ENCODE assay signal across 19 cellular contexts in the genomic region with DNA sequence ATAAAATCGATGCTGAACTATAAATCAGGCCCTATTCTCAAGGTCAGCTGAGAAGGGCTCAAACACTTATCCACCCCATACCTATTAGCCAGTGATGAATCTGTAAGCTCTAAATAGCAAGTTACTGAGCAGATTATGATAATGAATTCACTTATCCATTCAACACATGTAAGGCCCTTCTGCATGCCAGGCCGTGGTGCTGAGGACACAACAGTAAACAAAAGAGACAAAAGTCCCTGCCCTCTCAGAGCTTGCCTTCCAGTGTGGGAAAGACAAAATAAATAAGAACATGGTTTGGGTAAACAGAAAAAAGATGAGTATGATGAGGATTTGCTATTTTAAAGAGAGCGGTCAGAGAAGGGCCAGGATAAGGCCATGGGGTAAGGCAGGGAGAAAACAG. TPM values are rescaled to one million over a fixed set of nuclear protein-coding genes. Genes with fewer than 3 reads are reported as not detected.
DNase-seq lines count a peak whose midpoint lies in the region; ATAC-seq and TF ChIP-seq lines count a peak whose summit lies in the region.
"Had no signal": no experiment of that assay in that cellular context is flagged by ENCODE, and none has a peak within 500 bp of the region (broad histone marks: within the 10 kb centered on the region; RNA-seq: fewer than 3 reads in every experiment).

No MANE protein-coding gene starts in this region.

- intact Hi-C loops in Right ventricle myocardium superior (cut with DNase I) = no loop called here

- DNase-seq in Right ventricle myocardium superior (no peak), right atrium auricular region (ENCODE audit: low spot score) (no peak), NCI-H2029 (lab: John Stamatoyannopoulos, UW) (peak; percentile 32), H7 (no peak), HFFc6 (no peak)
- DNase-seq: AML-193; CD4-positive, CD25-positive, alpha-beta regulatory T cell; EL; HCEC 1CT; NCI-H1436 treated with DMSO at 0.1 percent for 48 hours; NCI-H446 treated with DMSO at 0.1 percent for 48 hours; NK-92 treated with Interleukin-12 subunit alpha and Interleukin-12 subunit beta, amount 100 ng/mL, for 24 hours; PC-3; SK-N-SH; T-helper 1 cell had no signal

- H3K27ac ChIP-seq in right atrium auricular region = no peak overlapping the region
- H3K27ac ChIP-seq in neutrophil = peak overlapping the region; percentile 89
- no peak overlapping the region for H3K27ac ChIP-seq in gastroesophageal sphincter

- WGBS in gastroesophageal sphincter (ENCODE audit: low coverage in 1 of 2), 2 donors = 65 to 80% methylated on average over 3 of the region's 3 CpGs

- H3K27me3 Mint-ChIP-seq in activated T-helper 17 cell treated with anti-CD3 and anti-CD28 coated beads, Interleukin-2, amount 50 U/mL, for 72 hours = no peaks in the 10 kb centered on the region
- peaks cover 4% of the 10 kb centered on the region; the same call in 1 of the 2 replicates for H3K27me3 Mint-ChIP-seq in HFFc6 (ENCODE audit: insufficient read depth)
- H3K27me3 Mint-ChIP-seq: CD4-positive, CD25-positive, alpha-beta regulatory T cell; IgD-negative memory B cell had no signal

- H3K4me3 ChIP-seq in right atrium auricular region (no peak overlapping the region), neutrophil (ENCODE audit: low read depth in 1 of 2, low read length in 1 of 2) (no peak overlapping the region), H7 (ENCODE audit: insufficient read depth, low read depth, low read length) (no peak overlapping the region), gastroesophageal sphincter (no peak overlapping the region)

- peaks cover 0 to 4% of the 10 kb centered on the region in 2 donors for H3K4me1 ChIP-seq in right atrium auricular region
- H3K4me1 ChIP-seq in neutrophil (ENCODE audit: control insufficient read depth in 1 of 2, insufficient read depth in 1 of 2, low read depth in 1 of 2, low read length in 1 of 2) = peaks cover 27 to 30% of the 10 kb centered on the region in 2 experiments
- peaks cover 0 to 10% (median 0%) of the 10 kb centered on the region in 3 donors for H3K4me1 ChIP-seq in gastroesophageal sphincter

- H3K36me3 ChIP-seq in right atrium auricular region = no peaks in the 10 kb centered on the region
- no peaks in the 10 kb centered on the region for H3K36me3 ChIP-seq in neutrophil
- no peaks in the 10 kb centered on the region for H3K36me3 ChIP-seq in H7 (replicated peaks; ENCODE audit: control insufficient read depth, insufficient read depth, low read length)
- H3K36me3 ChIP-seq in gastroesophageal sphincter = no peaks in the 10 kb centered on the region

- no peak for TF ChIP-seq EP300 in gastroesophageal sphincter (IDR thresholded peaks at IDR 0.05)

- TF ChIP-seq CTCF in right atrium auricular region (IDR thresholded peaks at IDR 0.05) (no peak), neutrophil (IDR thresholded peaks at IDR 0.05) (no peak), HFFc6 (IDR thresholded peaks at IDR 0.05) (no peak), gastroesophageal sphincter (IDR thresholded peaks at IDR 0.05) (no peak)

- H3K9me3 Mint-ChIP-seq in activated T-helper 17 cell treated with anti-CD3 and anti-CD28 coated beads, Interleukin-2, amount 50 U/mL, for 72 hours = no peaks in the 10 kb centered on the region
- H3K9me3 Mint-ChIP-seq in HFFc6 = no peaks in the 10 kb centered on the region
- H3K9me3 Mint-ChIP-seq: CD4-positive, CD25-positive, alpha-beta regulatory T cell; IgD-negative memory B cell had no signal

- H3K27ac Mint-ChIP-seq in activated T-helper 17 cell treated with anti-CD3 and anti-CD28 coated beads, Interleukin-2, amount 50 U/mL, for 72 hours = peak overlapping the region; percentile 20
- no peak overlapping the region for H3K27ac Mint-ChIP-seq in HFFc6
- H3K27ac Mint-ChIP-seq: IgD-negative memory B cell had no signal

- no peak overlapping the region for H3K4me3 Mint-ChIP-seq in activated T-helper 17 cell treated with anti-CD3 and anti-CD28 coated beads, Interleukin-2, amount 50 U/mL, for 72 hours
- no peak overlapping the region for H3K4me3 Mint-ChIP-seq in HFFc6
- H3K4me3 Mint-ChIP-seq: IgD-negative memory B cell had no signal

- H3K9me3 ChIP-seq in right atrium auricular region (no peaks in the 10 kb centered on the region), neutrophil (no peaks in the 10 kb centered on the region), gastroesophageal sphincter (no peaks in the 10 kb centered on the region)
- H3K9me3 ChIP-seq: SK-N-SH had no signal

- peak; percentile 21 for ATAC-seq in Right ventricle myocardium superior (ENCODE audit: poor library complexity)
- ATAC-seq in activated T-helper 17 cell treated with anti-CD3 and anti-CD28 coated beads, Interleukin-2, amount 50 U/mL, for 72 hours (replicated peaks) = no peak
- ATAC-seq in gastroesophageal sphincter = no peak
- ATAC-seq: PC-3 had no signal

- H3K36me3 Mint-ChIP-seq in activated T-helper 17 cell treated with anti-CD3 and anti-CD28 coated beads, Interleukin-2, amount 50 U/mL, for 72 hours (ENCODE audit: low read depth) = peaks cover 12% of the 10 kb centered on the region
- peaks cover 9% of the 10 kb centered on the region for H3K36me3 Mint-ChIP-seq in HFFc6 (ENCODE audit: low read depth)

- TF ChIP-seq POLR2A in gastroesophageal sphincter (IDR thresholded peaks at IDR 0.05) = no peak

- peaks cover 23% of the 10 kb centered on the region for H3K4me1 Mint-ChIP-seq in activated T-helper 17 cell treated with anti-CD3 and anti-CD28 coated beads, Interleukin-2, amount 50 U/mL, for 72 hours
- peaks cover 14% of the 10 kb centered on the region for H3K4me1 Mint-ChIP-seq in HFFc6 (ENCODE audit: low read depth)

- H3K27me3 ChIP-seq in right atrium auricular region = no peaks in the 10 kb centered on the region
- no peaks in the 10 kb centered on the region for H3K27me3 ChIP-seq in neutrophil
- no peaks in the 10 kb centered on the region for H3K27me3 ChIP-seq in H7 (ENCODE audit: control insufficient read depth, insufficient read depth, low read length)
- no peaks in the 10 kb centered on the region for H3K27me3 ChIP-seq in gastroesophageal sphincter

RNA-seq across cellular contexts. Expression of a gene that starts 11.7 kb away (rescaled TPM):
- total RNA-seq in Right ventricle myocardium superior (3.3 TPM), right atrium auricular region (1 to 10 TPM; 3.7 to 6.6 TPM), gastroesophageal sphincter (10 to 100 TPM; 17.1 to 37.5 (median 17.9) TPM)
- 10 to 100 TPM; 19.5 to 62.7 TPM for total RNA-seq in activated T-helper 17 cell treated with anti-CD3 and anti-CD28 coated beads, Interleukin-2, amount 50 U/mL, for 72 hours
- 5.7 and 14.9 TPM in 2 replicates for total RNA-seq in H7 (2014; rRNA removed; shearing (Covaris generic))
- 1 to 10 TPM; 3.9 to 5.9 (median 4.8) TPM for total RNA-seq in HFFc6 (2021; fragmentation: NEBNext Ultra II Directional; extraction: Animal tissue kit (Norgen Biotek cat#: 25700))
